In the genomic region with DNA sequence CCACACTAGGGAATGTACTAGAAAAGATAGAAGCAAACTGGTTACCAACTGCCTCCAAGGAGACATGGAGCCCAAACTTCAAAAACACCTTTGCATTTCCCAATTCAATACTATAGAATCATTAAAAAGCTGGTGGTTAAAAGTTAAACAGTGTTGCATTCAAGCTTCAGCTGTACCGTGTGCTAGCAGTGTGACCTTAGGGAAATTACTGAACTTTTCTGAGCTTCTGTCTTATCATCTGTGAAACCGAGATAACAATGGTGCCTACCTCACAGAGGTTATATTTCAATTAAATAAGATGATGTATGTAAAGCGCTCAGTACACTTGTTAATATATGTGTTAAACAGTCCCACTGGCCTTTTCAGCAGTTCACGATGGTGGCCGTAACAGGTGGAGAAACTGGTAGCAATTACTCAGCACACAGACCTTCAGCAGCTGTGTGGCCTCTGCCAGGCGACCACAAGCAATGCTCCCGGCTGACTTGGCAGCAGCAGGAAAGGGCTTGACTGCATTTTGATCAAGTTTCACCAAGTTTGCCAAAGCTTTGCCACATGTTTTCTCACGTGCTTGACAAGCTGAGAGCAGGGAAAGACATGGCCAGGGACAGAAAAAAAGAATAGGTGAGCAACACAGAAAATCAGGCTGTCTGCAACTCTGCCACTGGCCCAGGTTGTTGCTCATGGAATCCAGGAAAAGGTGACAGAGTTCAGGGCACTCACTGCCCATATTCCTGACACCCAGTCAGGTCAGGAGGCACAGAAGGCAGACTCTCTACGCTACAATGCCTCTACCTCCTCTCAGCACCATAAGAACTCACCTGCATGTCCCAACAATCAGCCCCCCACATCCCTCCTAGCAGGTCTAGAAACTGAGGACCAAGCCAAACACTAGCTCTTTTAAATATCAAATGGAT, we compare ENCODE assay signal across 9 cellular contexts.
DNase-seq lines count a peak whose midpoint lies in the region; ATAC-seq and TF ChIP-seq lines count a peak whose summit lies in the region.
"Had no signal": no experiment of that assay in that cellular context is flagged by ENCODE, and none has a peak within 500 bp of the region (broad histone marks: within the 10 kb centered on the region; RNA-seq: fewer than 3 reads in every experiment).

No MANE protein-coding gene starts in this region.

- POLR2A ChIA-PET in RWPE1 (lab: Yijun Ruan, JAX; ENCODE audit: low non-redundant PET), result no interaction called here

- DNase-seq in DMS 273 treated with DMSO at 0.1 percent for 48 hours (lab: John Stamatoyannopoulos, UW) (peak; percentile 38), cardiac muscle cell (ENCODE audit: low read depth in 1 of 2, low spot score in 1 of 2) (no peak), DMS53 (lab: John Stamatoyannopoulos, UW) (no peak), RWPE1 (ENCODE audit: low spot score) (no peak)
- DNase-seq in activated CD4-positive, alpha-beta T cell treated with anti-CD3 and anti-CD28 coated beads for 48 hours, result no peak
- DNase-seq: NCI-H1092 treated with DMSO at 0.1 percent for 48 hours had no signal

- H3K9me3 ChIP-seq in cardiac muscle cell (ENCODE audit: low read depth), result no peaks in the 10 kb centered on the region

- no peaks in the 10 kb centered on the region for H3K36me3 ChIP-seq in cardiac muscle cell

- H3K4me1 ChIP-seq in cardiac muscle cell (ENCODE audit: low read depth), result peaks cover 8% of the 10 kb centered on the region

- no peak for TF ChIP-seq CTCF in cardiac muscle cell (IDR thresholded peaks at IDR 0.05; ENCODE audit: low read depth, low read length)
- TF ChIP-seq CTCF in RWPE1 (conservative IDR thresholded peaks at IDR 0.05; ENCODE audit: low read depth), result no peak

- H3K27me3 ChIP-seq in cardiac muscle cell, result no peaks in the 10 kb centered on the region

- CTCF ChIA-PET in RWPE1 (lab: Yijun Ruan, JAX), result no interaction called here

- H3K27ac ChIP-seq in cardiac muscle cell (peak overlapping the region; percentile 7), RWPE1 (no peak overlapping the region)

- no peak overlapping the region for H3K4me3 ChIP-seq in cardiac muscle cell

- peak; percentile 59 for ATAC-seq in GM21526 (IDR thresholded peaks at IDR 0.05; ENCODE audit: low FRiP score, unreplicated experiment)
- ATAC-seq in HG03565 (IDR thresholded peaks at IDR 0.05; ENCODE audit: unreplicated experiment), result peak; percentile 53
- ATAC-seq in SK-N-SH treated with all-trans-retinoic acid at 6 μM for 48 hours, result no peak

TF ChIP-seq in SK-N-SH treated with all-trans-retinoic acid at 6 μM for 48 hours, 23 proteins besides CTCF, POLR2A, EP300 and RAD21:
- TF ChIP-seq, protein P1, sequence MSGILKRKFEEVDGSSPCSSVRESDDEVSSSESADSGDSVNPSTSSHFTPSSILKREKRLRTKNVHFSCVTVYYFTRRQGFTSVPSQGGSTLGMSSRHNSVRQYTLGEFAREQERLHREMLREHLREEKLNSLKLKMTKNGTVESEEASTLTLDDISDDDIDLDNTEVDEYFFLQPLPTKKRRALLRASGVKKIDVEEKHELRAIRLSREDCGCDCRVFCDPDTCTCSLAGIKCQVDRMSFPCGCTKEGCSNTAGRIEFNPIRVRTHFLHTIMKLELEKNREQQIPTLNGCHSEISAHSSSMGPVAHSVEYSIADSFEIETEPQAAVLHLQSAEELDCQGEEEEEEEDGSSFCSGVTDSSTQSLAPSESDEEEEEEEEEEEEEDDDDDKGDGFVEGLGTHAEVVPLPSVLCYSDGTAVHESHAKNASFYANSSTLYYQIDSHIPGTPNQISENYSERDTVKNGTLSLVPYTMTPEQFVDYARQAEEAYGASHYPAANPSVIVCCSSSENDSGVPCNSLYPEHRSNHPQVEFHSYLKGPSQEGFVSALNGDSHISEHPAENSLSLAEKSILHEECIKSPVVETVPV (CRISPR knock-in tag; IDR thresholded peaks at IDR 0.05), result no peak
- TF ChIP-seq SNAI2 (CRISPR knock-in tag; IDR thresholded peaks at IDR 0.05) (no peak), OSR1 (CRISPR knock-in tag; IDR thresholded peaks at IDR 0.05) (no peak), CSDC2 (CRISPR knock-in tag; IDR thresholded peaks at IDR 0.05) (no peak), ZFP30 (CRISPR knock-in tag; IDR thresholded peaks at IDR 0.05) (no peak), TOX (CRISPR knock-in tag; IDR thresholded peaks at IDR 0.05; ENCODE audit: borderline replicate concordance) (no peak), TCF4 (CRISPR knock-in tag; IDR thresholded peaks at IDR 0.05; ENCODE audit: borderline replicate concordance) (no peak), GLIS3 (CRISPR knock-in tag; IDR thresholded peaks at IDR 0.05) (no peak), RARB (CRISPR knock-in tag; IDR thresholded peaks at IDR 0.05) (no peak), BACH2 (CRISPR knock-in tag; IDR thresholded peaks at IDR 0.05; ENCODE audit: borderline replicate concordance) (no peak), ISL1 (CRISPR knock-in tag; IDR thresholded peaks at IDR 0.05) (no peak)
- TF ChIP-seq, protein P2, sequence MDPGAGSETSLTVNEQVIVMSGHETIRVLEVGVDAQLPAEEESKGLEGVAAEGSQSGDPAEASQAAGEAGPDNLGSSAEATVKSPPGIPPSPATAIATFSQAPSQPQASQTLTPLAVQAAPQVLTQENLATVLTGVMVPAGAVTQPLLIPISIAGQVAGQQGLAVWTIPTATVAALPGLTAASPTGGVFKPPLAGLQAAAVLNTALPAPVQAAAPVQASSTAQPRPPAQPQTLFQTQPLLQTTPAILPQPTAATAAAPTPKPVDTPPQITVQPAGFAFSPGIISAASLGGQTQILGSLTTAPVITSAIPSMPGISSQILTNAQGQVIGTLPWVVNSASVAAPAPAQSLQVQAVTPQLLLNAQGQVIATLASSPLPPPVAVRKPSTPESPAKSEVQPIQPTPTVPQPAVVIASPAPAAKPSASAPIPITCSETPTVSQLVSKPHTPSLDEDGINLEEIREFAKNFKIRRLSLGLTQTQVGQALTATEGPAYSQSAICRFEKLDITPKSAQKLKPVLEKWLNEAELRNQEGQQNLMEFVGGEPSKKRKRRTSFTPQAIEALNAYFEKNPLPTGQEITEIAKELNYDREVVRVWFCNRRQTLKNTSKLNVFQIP (CRISPR knock-in tag; IDR thresholded peaks at IDR 0.05; ENCODE audit: borderline replicate concordance, low read depth), result no peak
